Comparison of ENCODE assay signal across 8 cellular contexts in genomic region chr6:35451354-35452185, GRCh38. TPM values are rescaled to one million over a fixed set of nuclear protein-coding genes. Genes with fewer than 3 reads are reported as not detected.
DNase-seq lines count a peak whose midpoint lies in the region; ATAC-seq, FAIRE-seq and TF ChIP-seq lines count a peak whose summit lies in the region.

No MANE protein-coding gene starts in this region.

- no peak for FAIRE-seq in HTR-8/SVneo (lab: Jason Lieb, UNC)

- H3K4me3 ChIP-seq in AG10803 (ENCODE audit: low read length) (peak overlapping the region; percentile 59), breast epithelium (peak overlapping the region; percentile 59 to 73 (median 63))
- peak overlapping the region; percentile 63 for H3K4me3 ChIP-seq in naive thymus-derived CD4-positive, alpha-beta T cell (ENCODE audit: low read length)

- no peaks in the 10 kb centered on the region for H3K9me3 Mint-ChIP-seq in naive thymus-derived CD4-positive, alpha-beta T cell

- peaks cover 0 to 14% (median 0%) of the 10 kb centered on the region in 5 donors for H3K27me3 Mint-ChIP-seq in naive thymus-derived CD4-positive, alpha-beta T cell

- DNase-seq in AG10803 (ENCODE audit: low read depth) (no peak), breast epithelium (ENCODE audit: low spot score in 2 of 2) (no peak), HTR-8/SVneo (ENCODE audit: insufficient read length, low spot score) (no peak), NCI-H526 treated with DMSO at 0.1 percent for 48 hours (lab: John Stamatoyannopoulos, UW) (no peak)
- no peak for DNase-seq in naive thymus-derived CD4-positive, alpha-beta T cell
- no peak for DNase-seq in stimulated activated CD4-positive, alpha-beta T cell treated with anti-CD3 and anti-CD28 coated beads, Interleukin-4, amount 100 ng/mL, for 24 hours

- POLR2A ChIA-PET in naive thymus-derived CD4-positive, alpha-beta T cell (lab: Charles Lee) = interaction anchor here (0.6 to 4.5 kb wide), 11 partner anchors 16 to 281 kb away, joined by 3 to 47 read pairs (median 8); partner anchors contain the start of genes DEF6, PPARD and RPL10A

- no peaks in the 10 kb centered on the region for H3K36me3 ChIP-seq in breast epithelium
- H3K36me3 ChIP-seq in naive thymus-derived CD4-positive, alpha-beta T cell (ENCODE audit: control insufficient read depth in 2 of 3, insufficient read depth in 3 of 3, low read length in 3 of 3) = peaks cover 0 to 8% (median 0%) of the 10 kb centered on the region in 3 experiments

- intact Hi-C loops in breast epithelium (cut with DNase I; ENCODE audit: low total_unique reads) = loop anchor here (5.0 kb wide), 1 partner anchor 104 kb away; no protein-coding TSS in a partner anchor
- intact Hi-C loops in naive thymus-derived CD4-positive, alpha-beta T cell (cut with micrococcal nuclease) = loop anchor here (1.0 kb wide), 3 partner anchors 17 to 286 kb away; partner anchors contain the start of genes RPL10A (in 2 of the 2), ARMC12 (in 1 of the 2) and ZNF76 (in 1 of the 2)

- no peak for TF ChIP-seq POLR2A in breast epithelium (IDR thresholded peaks at IDR 0.05)

- no peak for TF ChIP-seq CTCF in AG10803 (conservative IDR thresholded peaks at IDR 0.05; ENCODE audit: low read length)
- no peak for TF ChIP-seq CTCF in breast epithelium (IDR thresholded peaks at IDR 0.05)

- H3K27ac Mint-ChIP-seq in naive thymus-derived CD4-positive, alpha-beta T cell = peak overlapping the region; percentile 13 to 92 (median 79)

- H3K4me1 ChIP-seq in breast epithelium = no peaks in the 10 kb centered on the region
- H3K4me1 ChIP-seq in naive thymus-derived CD4-positive, alpha-beta T cell (ENCODE audit: control insufficient read depth in 2 of 2, insufficient read depth in 2 of 2, low read length in 2 of 2) = peaks cover 8 to 11% of the 10 kb centered on the region in 2 donors

- H3K4me1 Mint-ChIP-seq in naive thymus-derived CD4-positive, alpha-beta T cell = peaks cover 9 to 53% (median 42%) of the 10 kb centered on the region in 7 donors

- H3K9me3 ChIP-seq in breast epithelium = no peaks in the 10 kb centered on the region
- no peaks in the 10 kb centered on the region for H3K9me3 ChIP-seq in naive thymus-derived CD4-positive, alpha-beta T cell (ENCODE audit: control insufficient read depth in 2 of 3, low read length in 3 of 3)

- no peaks in the 10 kb centered on the region for H3K27me3 ChIP-seq in breast epithelium
- no peaks in the 10 kb centered on the region for H3K27me3 ChIP-seq in naive thymus-derived CD4-positive, alpha-beta T cell (ENCODE audit: control insufficient read depth in 2 of 2, insufficient read depth in 2 of 2, low read length in 2 of 2)

- CTCF ChIA-PET in naive thymus-derived CD4-positive, alpha-beta T cell (lab: Charles Lee) = interaction anchor here (0.7 to 8.3 kb wide), 21 partner anchors 16 to 285 kb away, joined by 3 to 99 read pairs (median 4); partner anchors contain the start of genes ARMC12, DEF6, PPARD and RPL10A

- peak; percentile 8 for ATAC-seq in HG03066 (IDR thresholded peaks at IDR 0.05; ENCODE audit: low read depth, unreplicated experiment)
- no peak for ATAC-seq in naive thymus-derived CD4-positive, alpha-beta T cell
- ATAC-seq in GM21360 (IDR thresholded peaks at IDR 0.05; ENCODE audit: unreplicated experiment) = no peak

- peaks cover 0 to 11% (median 5%) of the 10 kb centered on the region in 5 donors for H3K36me3 Mint-ChIP-seq in naive thymus-derived CD4-positive, alpha-beta T cell

- H3K27ac ChIP-seq in breast epithelium = peak overlapping the region; percentile 30 to 66
- peak overlapping the region; percentile 70 for H3K27ac ChIP-seq in naive thymus-derived CD4-positive, alpha-beta T cell (ENCODE audit: low read depth, low read length)

- H3K4me3 Mint-ChIP-seq in naive thymus-derived CD4-positive, alpha-beta T cell = peak overlapping the region; percentile 67 to 91 (median 84)

RNA-seq across cellular contexts. Expression of gene FANCE, which starts 0.6 kb away (rescaled TPM):
- 10 to 100 TPM in 2 of 3 donors, 1 to 10 TPM in 1; 9.7 to 12.6 (median 10.8) TPM for total RNA-seq in breast epithelium
- total RNA-seq in naive thymus-derived CD4-positive, alpha-beta T cell = 10 to 100 TPM in 1 of 5 experiments, 1 to 10 TPM in 4; 3.1 to 12.0 (median 6.4) TPM
- 1 to 10 TPM; 3.4 to 7.5 TPM for polyA plus RNA-seq in naive thymus-derived CD4-positive, alpha-beta T cell

RNA-seq across cellular contexts. Expression of gene RPL10A, which starts 16.6 kb away (rescaled TPM):
- 1,000 to 10,000 TPM; 1,177 to 2,549 (median 2,082) TPM for total RNA-seq in breast epithelium
- total RNA-seq in naive thymus-derived CD4-positive, alpha-beta T cell = 1,000 to 10,000 TPM; 1,380 to 2,381 (median 2,302) TPM
- 1,000 to 10,000 TPM; 1,203 to 1,279 TPM for polyA plus RNA-seq in naive thymus-derived CD4-positive, alpha-beta T cell

RNA-seq across cellular contexts. Expression of gene TEAD3, which starts 45.3 kb away (rescaled TPM):
- 10 to 100 TPM in 2 of 3 donors, 1 to 10 TPM in 1; 5.6 to 28.2 (median 26.2) TPM for total RNA-seq in breast epithelium
- under 1 TPM in 3 of 5 experiments, not detected in 2; 0.16 to 0.27 (median 0.24) TPM for total RNA-seq in naive thymus-derived CD4-positive, alpha-beta T cell
- under 1 TPM in 1 of 2 donors, not detected in 1; 0.10 TPM for polyA plus RNA-seq in naive thymus-derived CD4-positive, alpha-beta T cell

Comparison
In these comparisons a context has a peak if more than half of its experiments do, and no peak if none do; other contexts are left out.
1. RNA of gene TEAD3, which starts 45.3 kb away (total RNA-seq): 5.6 to 28.2 TPM in breast epithelium; 0.16 to 0.27 TPM in naive thymus-derived CD4-positive, alpha-beta T cell; every median in the first group is over 4 times any median in the second.
2. Peak in every context shown above with its lines, with median percentiles within 50 percentile points of each other: H3K4me3 ChIP-seq.